19 cellular contexts compared by ENCODE assay signal in genomic region chr1:245332513-245332912, GRCh38.
DNase-seq lines count a peak whose midpoint lies in the region; ATAC-seq and TF ChIP-seq lines count a peak whose summit lies in the region.
"Had no signal": no experiment of that assay in that cellular context is flagged by ENCODE, and none has a peak within 500 bp of the region (broad histone marks: within the 10 kb centered on the region; RNA-seq: fewer than 3 reads in every experiment).

No MANE protein-coding gene starts in this region.

- DNase-seq in AG20443 (ENCODE audit: low spot score) (peak; percentile 20), HK-2 (ENCODE audit: unreplicated experiment) (peak; percentile 63), NCI-H1436 (lab: John Stamatoyannopoulos, UW) (no peak), anterior cingulate cortex (lab: John Stamatoyannopoulos, UW) (no peak), Caco-2 (no peak)
- DNase-seq in activated T-cell treated with anti-CD3 and anti-CD28 coated beads, Interleukin-2, amount 50 U/mL, for 72 hours = peak; percentile 58 to 83
- DNase-seq in stimulated activated CD4-positive, alpha-beta T cell treated with anti-CD3 and anti-CD28 coated beads, Interleukin-1b, Interleukin-23, amount 100 ng/mL, for 48 hours = peak; percentile 79
- DNase-seq in stimulated activated naive CD4-positive, alpha-beta T cell (lab: John Stamatoyannopoulos, UW) = no peak
- DNase-seq: central memory CD4-positive, alpha-beta T cell; effector memory CD8-positive, alpha-beta T cell; H9; KG1; naive thymus-derived CD4-positive, alpha-beta T cell; NCI-H1930; NCI-H748 treated with DMSO at 0.1 percent for 48 hours; SW 1271 had no signal

- peaks cover 26% of the 10 kb centered on the region for H3K27me3 Mint-ChIP-seq in activated T-cell treated with anti-CD3 and anti-CD28 coated beads, Interleukin-2, amount 50 U/mL, for 72 hours (ENCODE audit: low read depth)
- no peaks in the 10 kb centered on the region for H3K27me3 Mint-ChIP-seq in Caco-2 (ENCODE audit: insufficient read depth, unreplicated experiment)

- peak overlapping the region in 1 of 2 donors; percentile 34 for H3K4me3 Mint-ChIP-seq in activated T-cell treated with anti-CD3 and anti-CD28 coated beads, Interleukin-2, amount 50 U/mL, for 72 hours
- no peak overlapping the region for H3K4me3 Mint-ChIP-seq in Caco-2 (ENCODE audit: unreplicated experiment)
- H3K4me3 Mint-ChIP-seq: activated naive CD4-positive, alpha-beta T cell treated with anti-CD3 and anti-CD28 coated beads, Interleukin-2, amount 50 U/mL, for 24 hours; effector memory CD8-positive, alpha-beta T cell; H9; naive thymus-derived CD4-positive, alpha-beta T cell; WTC11 had no signal

- intact Hi-C loops in Caco-2 (cut with micrococcal nuclease; ENCODE audit: unreplicated experiment) = no loop called here

- CTCF ChIA-PET in Caco-2 (lab: Charles Lee) = no interaction called here

- H3K4me1 Mint-ChIP-seq in activated T-cell treated with anti-CD3 and anti-CD28 coated beads, Interleukin-2, amount 50 U/mL, for 72 hours (ENCODE audit: low read depth) = peaks cover 42% of the 10 kb centered on the region
- peaks cover 13% of the 10 kb centered on the region for H3K4me1 Mint-ChIP-seq in Caco-2 (ENCODE audit: low read depth, unreplicated experiment)

- peak; percentile 97 to 98 for ATAC-seq in activated T-cell treated with anti-CD3 and anti-CD28 coated beads, Interleukin-2, amount 50 U/mL, for 72 hours (replicated peaks in 1 of 2)
- ATAC-seq: effector memory CD8-positive, alpha-beta T cell; naive thymus-derived CD4-positive, alpha-beta T cell; WTC11 had no signal

- H3K9me3 ChIP-seq in Caco-2 = no peaks in the 10 kb centered on the region
- H3K9me3 ChIP-seq: BLaER1 had no signal

- BruUV-seq in Caco-2 (replicated peaks; lab: Mats Ljungman, UMichigan) = no TSS peak

- no peak overlapping the region for H3K27ac Mint-ChIP-seq in activated T-cell treated with anti-CD3 and anti-CD28 coated beads, Interleukin-2, amount 50 U/mL, for 72 hours
- no peak overlapping the region for H3K27ac Mint-ChIP-seq in Caco-2 (ENCODE audit: unreplicated experiment)
- H3K27ac Mint-ChIP-seq: effector memory CD8-positive, alpha-beta T cell; H9; WTC11 had no signal

- no peaks in the 10 kb centered on the region for H3K36me3 ChIP-seq in Caco-2 (ENCODE audit: control insufficient read depth, insufficient read depth, low read length)
- H3K36me3 ChIP-seq: BLaER1 had no signal

- H3K36me3 Mint-ChIP-seq in activated T-cell treated with anti-CD3 and anti-CD28 coated beads, Interleukin-2, amount 50 U/mL, for 72 hours (ENCODE audit: insufficient read depth in 2 of 2) = peaks cover 5 to 6% of the 10 kb centered on the region in 2 donors
- H3K36me3 Mint-ChIP-seq in Caco-2 (ENCODE audit: insufficient read depth, unreplicated experiment) = no peaks in the 10 kb centered on the region
- H3K36me3 Mint-ChIP-seq: activated naive CD4-positive, alpha-beta T cell treated with anti-CD3 and anti-CD28 coated beads, Interleukin-2, amount 50 U/mL, for 24 hours; naive thymus-derived CD4-positive, alpha-beta T cell; WTC11 had no signal

- H3K4me3 ChIP-seq in Caco-2 (ENCODE audit: low read depth, low read length) = no peak overlapping the region
- H3K4me3 ChIP-seq: BLaER1 had no signal

- peaks cover 2 to 4% of the 10 kb centered on the region in 2 donors for H3K9me3 Mint-ChIP-seq in activated T-cell treated with anti-CD3 and anti-CD28 coated beads, Interleukin-2, amount 50 U/mL, for 72 hours
- no peaks in the 10 kb centered on the region for H3K9me3 Mint-ChIP-seq in Caco-2 (ENCODE audit: unreplicated experiment)
- H3K9me3 Mint-ChIP-seq: activated naive CD4-positive, alpha-beta T cell treated with anti-CD3 and anti-CD28 coated beads, Interleukin-2, amount 50 U/mL, for 24 hours; H9; WTC11 had no signal

- H3K4me1 ChIP-seq in Caco-2 = peaks cover 11% of the 10 kb centered on the region
- H3K4me1 ChIP-seq: BLaER1 had no signal

- POLR2A ChIA-PET in Caco-2 (lab: Charles Lee) = no interaction called here

- H3K27me3 ChIP-seq in Caco-2 (replicated peaks; ENCODE audit: control insufficient read depth, insufficient read depth, low read length) = no peaks in the 10 kb centered on the region
- H3K27me3 ChIP-seq: BLaER1 had no signal

- no peak for TF ChIP-seq CTCF in Caco-2 (IDR thresholded peaks at IDR 0.05; ENCODE audit: insufficient read depth in 1 of 2, low read depth in 1 of 2, low read length in 1 of 2, severe bottlenecking in 1 of 2, unreplicated experiment in 1 of 2)

Comparison
In these comparisons a context has a peak if more than half of its experiments do, and no peak if none do; other contexts are left out.
1. DNase-seq: peak in AG20443 (single experiment), HK-2 (single experiment), activated T-cell treated with anti-CD3 and anti-CD28 coated beads, Interleukin-2, amount 50 U/mL, for 72 hours (2 of 2) and stimulated activated CD4-positive, alpha-beta T cell treated with anti-CD3 and anti-CD28 coated beads, Interleukin-1b, Interleukin-23, amount 100 ng/mL, for 48 hours (single experiment); none in stimulated activated naive CD4-positive, alpha-beta T cell (0 of 6), NCI-H1436 (single experiment), anterior cingulate cortex (0 of 58) and Caco-2 (0 of 2).